Comparison of ENCODE assay signal across 8 cellular contexts in genomic region chr19:7680606-7681335, GRCh38. TPM values are rescaled to one million over a fixed set of nuclear protein-coding genes. Genes with fewer than 3 reads are reported as not detected.
DNase-seq lines count a peak whose midpoint lies in the region; ATAC-seq and TF ChIP-seq lines count a peak whose summit lies in the region.

Gene TRAPPC5 (plus strand): TSS chr19:7680833. CDS start chr19:7682254, 1,421 bp downstream.

- no peaks in the 10 kb centered on the region for H3K9me2 ChIP-seq in Karpas-422 (replicated peaks; ENCODE audit: insufficient read depth, low read length)

- H4K20me1 ChIP-seq in Karpas-422 (ENCODE audit: insufficient read depth, low read depth, low read length), result peaks cover 19% of the 10 kb centered on the region; the same call in 1 of the 2 replicates

- peaks cover 20 to 44% of the 10 kb centered on the region in 2 donors for H3K36me3 Mint-ChIP-seq in CD14-positive monocyte
- peaks cover 25% of the 10 kb centered on the region for H3K36me3 Mint-ChIP-seq in nephron progenitor cell (ENCODE audit: low read depth)

- intact Hi-C loops in CD14-positive monocyte (cut with micrococcal nuclease), result loop anchor here (2.0 to 5.0 kb wide), 4 partner anchors 33 to 118 kb away; partner anchors contain the start of gene STXBP2 (in 1 of the 2)

- H3K9me3 ChIP-seq in Karpas-422 (ENCODE audit: low read length), result no peaks in the 10 kb centered on the region

- TF ChIP-seq CTCF in CD14-positive monocyte (IDR thresholded peaks at IDR 0.05) (peak; percentile 95), nephron progenitor cell (IDR thresholded peaks at IDR 0.05) (peak; percentile 78)

- H3K9ac ChIP-seq in Karpas-422 (ENCODE audit: low read length), result peak within 1 kb of the TSS; percentile 100

- peak; percentile 86 for DNase-seq in CD14-positive monocyte (ENCODE audit: low spot score)
- peak; percentile 95 for DNase-seq in Karpas-422
- DNase-seq in SHP77 treated with DMSO at 0.1 percent for 48 hours (lab: John Stamatoyannopoulos, UW), result peak; percentile 17
- DNase-seq in activated gamma-delta T cell (lab: John Stamatoyannopoulos, UW), result peak; percentile 81
- DNase-seq in fibroblast of the conjunctiva (ENCODE audit: low read depth), result peak; percentile 59
- DNase-seq in nephron progenitor cell, result peak; percentile 92
- DNase-seq in stimulated activated naive CD8-positive, alpha-beta T cell treated with anti-CD3 and anti-CD28 coated beads, Interleukin-15, Interleukin-2, amounts not matched to agents 100 U/mL and 50 U/mL, for 24 hours, result peak; percentile 91

- peak within 1 kb of the TSS; percentile 100 for H3K4me3 ChIP-seq in Karpas-422 (ENCODE audit: low read length)

- no peaks in the 10 kb centered on the region for H3K9me3 Mint-ChIP-seq in CD14-positive monocyte
- no peaks in the 10 kb centered on the region for H3K9me3 Mint-ChIP-seq in nephron progenitor cell

- H3K27me3 ChIP-seq in Karpas-422 (ENCODE audit: low read length), result no peaks in the 10 kb centered on the region

- H3K79me2 ChIP-seq in Karpas-422 (ENCODE audit: low read length), result peaks cover 14% of the 10 kb centered on the region

- H3K4me1 Mint-ChIP-seq in CD14-positive monocyte (peaks cover 61% of the 10 kb centered on the region), nephron progenitor cell (peaks cover 39% of the 10 kb centered on the region)

- H3K36me3 ChIP-seq in Karpas-422 (ENCODE audit: insufficient read depth, low read length), result 0 out of 2 replicates have a peak, but pooled peaks cover 4% of the 10 kb centered on the region

- H3K27ac Mint-ChIP-seq in CD14-positive monocyte, result peak within 1 kb of the TSS; percentile 95 to 99 (median 98)
- H3K27ac Mint-ChIP-seq in nephron progenitor cell, result no peak within 1 kb of the TSS

- H3K4me3 Mint-ChIP-seq in CD14-positive monocyte, result peak within 1 kb of the TSS; percentile 89 to 92
- H3K4me3 Mint-ChIP-seq in nephron progenitor cell, result peak within 1 kb of the TSS; percentile 89

- peak within 1 kb of the TSS; percentile 96 for H2AFZ ChIP-seq in Karpas-422 (ENCODE audit: low read length)

- H3K27ac ChIP-seq in Karpas-422 (ENCODE audit: low read length), result no peak within 1 kb of the TSS

- ATAC-seq in GM19372 (IDR thresholded peaks at IDR 0.05; ENCODE audit: low read depth, unreplicated experiment), result peak; percentile 41
- peak; percentile 51 for ATAC-seq in stimulated activated naive CD8-positive, alpha-beta T cell treated with anti-CD3 and anti-CD28 coated beads, Interleukin-15, Interleukin-2, amounts not matched to agents 100 U/mL and 50 U/mL, for 24 hours

- peaks cover 20% of the 10 kb centered on the region for H3K4me1 ChIP-seq in Karpas-422 (ENCODE audit: low read length)

- H3K27me3 Mint-ChIP-seq in CD14-positive monocyte (ENCODE audit: low read depth in 3 of 3), result peaks cover 0 to 2% (median 0%) of the 10 kb centered on the region in 3 donors
- peaks cover 38% of the 10 kb centered on the region for H3K27me3 Mint-ChIP-seq in nephron progenitor cell (ENCODE audit: low read depth, poor library complexity)

- peak within 1 kb of the TSS; percentile 99 for H3K4me2 ChIP-seq in Karpas-422 (ENCODE audit: low read depth, low read length, poor library complexity, severe bottlenecking)

RNA-seq across cellular contexts. Expression of gene TRAPPC5, which starts in this region (rescaled TPM):
- polyA plus RNA-seq in CD14-positive monocyte, result 100 to 1,000 TPM; 414 to 449 TPM
- total RNA-seq in Karpas-422 (2014; rRNA removed; shearing (Covaris generic); ENCODE audit: low replicate concordance), result 52.1 and 116 TPM in 2 replicates

Comparison
In these comparisons a context has a peak if more than half of its experiments do, and no peak if none do; other contexts are left out.
1. DNase-seq: peak in every context shown above with its lines; median percentile 95 in Karpas-422; 92 in nephron progenitor cell; 91 in stimulated activated naive CD8-positive, alpha-beta T cell treated with anti-CD3 and anti-CD28 coated beads, Interleukin-15, Interleukin-2, amounts not matched to agents 100 U/mL and 50 U/mL, for 24 hours; 86 in CD14-positive monocyte; 81 in activated gamma-delta T cell; 59 in fibroblast of the conjunctiva; 17 in SHP77 treated with DMSO at 0.1 percent for 48 hours.